In the genomic region with DNA sequence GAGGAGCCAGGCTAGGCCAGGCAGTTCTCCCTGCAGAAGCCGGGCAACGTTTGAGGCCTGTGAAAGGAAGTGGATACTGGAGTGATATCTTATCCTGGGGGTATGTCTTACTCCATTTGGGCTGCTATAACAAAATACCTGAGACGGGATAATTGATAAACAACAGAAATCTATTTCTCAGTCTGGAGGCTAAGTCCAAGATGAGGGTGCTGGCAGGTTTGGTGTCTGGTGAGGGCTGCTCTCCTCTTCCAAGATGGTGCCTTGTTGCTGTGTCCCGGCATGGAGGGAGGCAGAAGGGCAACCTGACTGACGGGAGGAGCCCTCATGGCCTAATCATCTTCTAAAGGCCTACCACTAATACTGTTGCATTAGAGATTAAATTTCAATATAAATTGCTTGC, we compare ENCODE assay signal across 1 cellular context.
TF ChIP-seq lines count a peak whose summit lies in the region.

No MANE protein-coding gene starts in this region.

TF ChIP-seq in WTC11, 78 proteins besides CTCF, POLR2A, EP300 and RAD21 (continued from another document):
- TF ChIP-seq, protein P1, sequence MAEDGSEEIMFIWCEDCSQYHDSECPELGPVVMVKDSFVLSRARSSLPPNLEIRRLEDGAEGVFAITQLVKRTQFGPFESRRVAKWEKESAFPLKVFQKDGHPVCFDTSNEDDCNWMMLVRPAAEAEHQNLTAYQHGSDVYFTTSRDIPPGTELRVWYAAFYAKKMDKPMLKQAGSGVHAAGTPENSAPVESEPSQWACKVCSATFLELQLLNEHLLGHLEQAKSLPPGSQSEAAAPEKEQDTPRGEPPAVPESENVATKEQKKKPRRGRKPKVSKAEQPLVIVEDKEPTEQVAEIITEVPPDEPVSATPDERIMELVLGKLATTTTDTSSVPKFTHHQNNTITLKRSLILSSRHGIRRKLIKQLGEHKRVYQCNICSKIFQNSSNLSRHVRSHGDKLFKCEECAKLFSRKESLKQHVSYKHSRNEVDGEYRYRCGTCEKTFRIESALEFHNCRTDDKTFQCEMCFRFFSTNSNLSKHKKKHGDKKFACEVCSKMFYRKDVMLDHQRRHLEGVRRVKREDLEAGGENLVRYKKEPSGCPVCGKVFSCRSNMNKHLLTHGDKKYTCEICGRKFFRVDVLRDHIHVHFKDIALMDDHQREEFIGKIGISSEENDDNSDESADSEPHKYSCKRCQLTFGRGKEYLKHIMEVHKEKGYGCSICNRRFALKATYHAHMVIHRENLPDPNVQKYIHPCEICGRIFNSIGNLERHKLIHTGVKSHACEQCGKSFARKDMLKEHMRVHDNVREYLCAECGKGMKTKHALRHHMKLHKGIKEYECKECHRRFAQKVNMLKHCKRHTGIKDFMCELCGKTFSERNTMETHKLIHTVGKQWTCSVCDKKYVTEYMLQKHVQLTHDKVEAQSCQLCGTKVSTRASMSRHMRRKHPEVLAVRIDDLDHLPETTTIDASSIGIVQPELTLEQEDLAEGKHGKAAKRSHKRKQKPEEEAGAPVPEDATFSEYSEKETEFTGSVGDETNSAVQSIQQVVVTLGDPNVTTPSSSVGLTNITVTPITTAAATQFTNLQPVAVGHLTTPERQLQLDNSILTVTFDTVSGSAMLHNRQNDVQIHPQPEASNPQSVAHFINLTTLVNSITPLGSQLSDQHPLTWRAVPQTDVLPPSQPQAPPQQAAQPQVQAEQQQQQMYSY (CRISPR knock-in tag; IDR thresholded peaks at IDR 0.05), result no peak
- no peak for TF ChIP-seq NR1H2 (CRISPR knock-in tag; IDR thresholded peaks at IDR 0.05)
- TF ChIP-seq, protein P2, sequence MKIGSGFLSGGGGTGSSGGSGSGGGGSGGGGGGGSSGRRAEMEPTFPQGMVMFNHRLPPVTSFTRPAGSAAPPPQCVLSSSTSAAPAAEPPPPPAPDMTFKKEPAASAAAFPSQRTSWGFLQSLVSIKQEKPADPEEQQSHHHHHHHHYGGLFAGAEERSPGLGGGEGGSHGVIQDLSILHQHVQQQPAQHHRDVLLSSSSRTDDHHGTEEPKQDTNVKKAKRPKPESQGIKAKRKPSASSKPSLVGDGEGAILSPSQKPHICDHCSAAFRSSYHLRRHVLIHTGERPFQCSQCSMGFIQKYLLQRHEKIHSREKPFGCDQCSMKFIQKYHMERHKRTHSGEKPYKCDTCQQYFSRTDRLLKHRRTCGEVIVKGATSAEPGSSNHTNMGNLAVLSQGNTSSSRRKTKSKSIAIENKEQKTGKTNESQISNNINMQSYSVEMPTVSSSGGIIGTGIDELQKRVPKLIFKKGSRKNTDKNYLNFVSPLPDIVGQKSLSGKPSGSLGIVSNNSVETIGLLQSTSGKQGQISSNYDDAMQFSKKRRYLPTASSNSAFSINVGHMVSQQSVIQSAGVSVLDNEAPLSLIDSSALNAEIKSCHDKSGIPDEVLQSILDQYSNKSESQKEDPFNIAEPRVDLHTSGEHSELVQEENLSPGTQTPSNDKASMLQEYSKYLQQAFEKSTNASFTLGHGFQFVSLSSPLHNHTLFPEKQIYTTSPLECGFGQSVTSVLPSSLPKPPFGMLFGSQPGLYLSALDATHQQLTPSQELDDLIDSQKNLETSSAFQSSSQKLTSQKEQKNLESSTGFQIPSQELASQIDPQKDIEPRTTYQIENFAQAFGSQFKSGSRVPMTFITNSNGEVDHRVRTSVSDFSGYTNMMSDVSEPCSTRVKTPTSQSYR (CRISPR knock-in tag; IDR thresholded peaks at IDR 0.05), result no peak
TF ChIP-seq in WTC11: peak in this region for 0.
